ENCODE assay signal across 18 cellular contexts in genomic region chr5:176680226-176680563, GRCh38. TPM values are rescaled to one million over a fixed set of nuclear protein-coding genes. Genes with fewer than 3 reads are reported as not detected.
"Had no signal": no experiment of that assay in that cellular context is flagged by ENCODE, and none has a peak within 500 bp of the region (broad histone marks: within the 10 kb centered on the region; RNA-seq: fewer than 3 reads in every experiment).

No MANE protein-coding gene starts in this region.

- H3K4me3 ChIP-seq: upper lobe of right lung had no signal

- DNase-seq: activated CD4-positive, alpha-beta T cell treated with anti-CD3 and anti-CD28 coated beads, Interleukin-2, amount 50 U/mL, for 1 hour; activated naive CD4-positive, alpha-beta T cell treated with anti-CD3 and anti-CD28 coated beads, Interleukin-2, amount 10 ng/mL, durations not matched to agents 7 days and 5 days; central memory CD4-positive, alpha-beta T cell; cortex of kidney; effector memory CD4-positive, alpha-beta T cell; erythroblast; glutamatergic neuron; nucleus accumbens; stimulated activated CD4-positive, alpha-beta T cell treated with anti-CD3 and anti-CD28 coated beads, Interleukin-12 subunit alpha, Interleukin-12 subunit beta, amount 100 ng/mL, for 4 hours; stimulated activated naive CD8-positive, alpha-beta T cell treated with anti-CD3 and anti-CD28 coated beads, Interleukin-15, Interleukin-2, amounts not matched to agents 100 U/mL and 50 U/mL, for 24 hours; T-helper 2 cell; upper lobe of right lung had no signal

- H3K4me1 ChIP-seq: upper lobe of right lung had no signal

- ATAC-seq: upper lobe of right lung had no signal

- H3K9me3 ChIP-seq: upper lobe of right lung had no signal

- H3K36me3 ChIP-seq: upper lobe of right lung had no signal

- H3K27ac ChIP-seq: upper lobe of right lung had no signal

RNA-seq across cellular contexts. Expression of gene EIF4E1B, which starts 49.7 kb away (rescaled TPM):
- total RNA-seq: activated T-helper 2 cell treated with anti-CD3 and anti-CD28 coated beads, Interferon-gamma antibody, Interleukin-2, Interleukin-4, amounts not matched to agents 10 μg/mL and 5 μg/mL and 100 μg/mL, durations not matched to agents 14 hours and 24 hours and 36 hours; kidney epithelial cell; lower leg skin; mesothelial cell of epicardium; pulmonary artery endothelial cell; temporal lobe; upper lobe of right lung had no signal

RNA-seq across cellular contexts. Expression of gene SNCB, which starts 49.9 kb away (rescaled TPM):
- total RNA-seq: activated T-helper 2 cell treated with anti-CD3 and anti-CD28 coated beads, Interferon-gamma antibody, Interleukin-2, Interleukin-4, amounts not matched to agents 10 μg/mL and 5 μg/mL and 100 μg/mL, durations not matched to agents 14 hours and 24 hours and 36 hours; kidney epithelial cell; lower leg skin; mesothelial cell of epicardium; upper lobe of right lung had no signal
